ENCODE assay signal across 18 cellular contexts in the genomic region with DNA sequence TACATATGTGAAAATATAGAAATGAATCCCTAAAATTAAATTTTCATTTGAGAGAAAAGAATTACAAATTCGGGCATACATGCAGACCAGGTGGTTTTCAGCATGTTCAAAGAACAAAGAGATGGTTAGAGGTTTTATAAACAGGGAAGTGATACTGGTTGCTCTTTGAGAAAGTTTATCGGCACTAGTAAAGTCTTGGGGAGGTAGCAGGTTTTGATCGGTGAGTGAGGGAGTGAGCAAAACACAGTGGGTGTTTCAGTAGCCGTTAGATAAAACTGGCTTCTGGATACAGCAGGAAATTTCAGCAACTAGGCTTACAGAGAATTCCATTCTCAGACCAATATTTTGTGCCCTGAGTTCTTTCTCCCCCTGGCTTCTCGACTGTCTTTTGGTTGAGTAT. TPM values are rescaled to one million over a fixed set of nuclear protein-coding genes. Genes with fewer than 3 reads are reported as not detected.
"Had no signal": no experiment of that assay in that cellular context is flagged by ENCODE, and none has a peak within 500 bp of the region (broad histone marks: within the 10 kb centered on the region; RNA-seq: fewer than 3 reads in every experiment).

No MANE protein-coding gene starts in this region.

- H3K27ac ChIP-seq: brain microvascular endothelial cell, esophagus squamous epithelium, left ventricle myocardium inferior, VCaP had no signal

- H3K4me3 ChIP-seq: esophagus squamous epithelium, left ventricle myocardium inferior had no signal

- DNase-seq: activated CD4-positive, alpha-beta T cell treated with anti-CD3 and anti-CD28 coated beads for 1 hour; activated CD4-positive, alpha-beta T cell treated with anti-CD3 and anti-CD28 coated beads, Interleukin-2, amount 50 U/mL, for 48 hours; activated naive CD4-positive, alpha-beta T cell treated with Interleukin-2 at 50 U/mL for 16 hours; anterior cingulate cortex; brain microvascular endothelial cell; cortex of kidney; effector CD4-positive, alpha-beta T cell; esophagus squamous epithelium; hypothalamus; left ventricle myocardium inferior; mesenchymal stem cell; nucleus accumbens; stimulated activated CD4-positive, alpha-beta T cell treated with anti-CD3 and anti-CD28 coated beads, Interleukin-4, amount 100 ng/mL, for 4 hours; stimulated activated naive CD8-positive, alpha-beta T cell treated with anti-CD3 and anti-CD28 coated beads, Interleukin-15, Interleukin-2, amounts not matched to agents 100 U/mL and 50 U/mL, for 24 hours; trophoblast cell had no signal

- H3K36me3 ChIP-seq: brain microvascular endothelial cell, left ventricle myocardium inferior had no signal

- ATAC-seq: activated T-helper 17 cell treated with anti-CD3 and anti-CD28 coated beads, Interleukin-2, amount 50 U/mL, for 72 hours; natural killer cell treated with Interleukin-12 subunit alpha and Interleukin-12 subunit beta and Interleukin-15 and Interleukin-18, amount 100 ng/mL, for 72 hours; stimulated activated naive CD8-positive, alpha-beta T cell treated with anti-CD3 and anti-CD28 coated beads, Interleukin-15, Interleukin-2, amounts not matched to agents 100 U/mL and 50 U/mL, for 24 hours had no signal

- H3K9me3 ChIP-seq: esophagus squamous epithelium, left ventricle myocardium inferior had no signal

- H3K27me3 ChIP-seq: brain microvascular endothelial cell, esophagus squamous epithelium had no signal

RNA-seq across cellular contexts. Expression of a gene that starts 51.1 kb away (rescaled TPM):
- total RNA-seq: activated T-helper 17 cell treated with anti-CD3 and anti-CD28 coated beads, Interleukin-2, amount 50 U/mL, for 72 hours; left ventricle myocardium inferior; natural killer cell treated with Interleukin-12 subunit alpha and Interleukin-12 subunit beta and Interleukin-15 and Interleukin-18, amount 100 ng/mL, for 72 hours had no signal
